In the genomic region with DNA sequence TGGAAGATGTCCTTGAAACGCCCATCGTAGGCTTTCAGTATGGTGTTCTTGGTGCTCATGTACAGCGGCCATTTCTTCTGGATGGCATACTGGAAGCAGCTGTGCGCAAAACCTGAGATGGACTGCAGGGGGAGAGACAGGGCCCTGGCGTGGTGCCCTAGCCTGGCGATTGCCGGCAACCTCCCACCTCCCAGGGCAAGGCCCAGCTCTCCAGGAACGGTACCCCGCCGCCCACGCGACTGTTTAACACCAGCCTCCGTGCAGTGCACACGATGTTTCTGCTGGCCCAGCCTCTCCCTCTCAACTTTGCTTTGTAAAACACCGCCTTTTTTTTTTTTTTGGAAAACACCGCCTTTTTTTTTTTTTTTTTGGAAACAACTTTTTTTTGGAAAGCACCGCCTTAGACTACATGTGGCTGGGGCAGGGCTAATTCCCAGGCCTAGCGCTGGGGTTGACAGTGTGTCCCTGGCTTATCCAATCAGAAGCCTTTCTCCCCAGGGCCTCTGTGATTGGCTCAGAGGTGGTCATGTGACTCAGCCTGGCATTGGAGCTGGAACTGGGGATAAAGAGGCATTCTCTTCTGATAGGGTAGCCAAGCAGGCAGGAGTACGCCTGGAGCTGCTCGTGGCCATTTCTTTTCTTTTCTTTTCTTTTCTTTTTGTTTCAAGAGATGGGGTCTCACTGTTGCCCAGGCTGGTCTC, we compare ENCODE assay signal across 8 cellular contexts. TPM values are rescaled to one million over a fixed set of nuclear protein-coding genes. Genes with fewer than 3 reads are reported as not detected.
A peak's percentile ranks its signal among the peaks of the same experiment; 100 is the strongest.
DNase-seq lines count a peak whose midpoint lies in the region; ATAC-seq and TF ChIP-seq lines count a peak whose summit lies in the region.

No MANE protein-coding gene starts in this region.

- H3K36me3 ChIP-seq in SJCRH30 (peaks cover 13% of the 10 kb centered on the region), esophagus muscularis mucosa (peaks cover 28 to 86% (median 84%) of the 10 kb centered on the region in 4 donors), ascending aorta (peaks cover 25 to 45% of the 10 kb centered on the region in 2 donors)

- WGBS in esophagus muscularis mucosa = 83% methylated on average over 20 of the region's 20 CpGs

- H3K4me1 ChIP-seq in SJCRH30 (no peaks in the 10 kb centered on the region), esophagus muscularis mucosa (peaks cover 2 to 39% (median 16%) of the 10 kb centered on the region in 4 donors), ascending aorta (no peaks in the 10 kb centered on the region)

- peaks cover 21% of the 10 kb centered on the region for H3K4me1 Mint-ChIP-seq in stimulated activated naive CD8-positive, alpha-beta T cell treated with anti-CD3 and anti-CD28 coated beads, Interleukin-15, amount 100 ng/mL, for 72 hours

- peak; percentile 69 for ATAC-seq in stimulated activated naive CD8-positive, alpha-beta T cell treated with anti-CD3 and anti-CD28 coated beads, Interleukin-15, amount 100 ng/mL, for 72 hours

- TF ChIP-seq EP300 in esophagus muscularis mucosa (IDR thresholded peaks at IDR 0.05) = no peak

- DNase-seq in stimulated activated CD4-positive, alpha-beta T cell treated with anti-CD3 and anti-CD28 coated beads, Interleukin-15, amount 100 ng/mL, for 24 hours = peak; percentile 53
- no peak for DNase-seq in stimulated activated CD4-positive, alpha-beta T cell treated with anti-CD3 and anti-CD28 coated beads, Interleukin-12 subunit alpha, Interleukin-12 subunit beta, amount 100 ng/mL, for 4 hours
- DNase-seq in SJCRH30 = peak; percentile 35 to 59
- no peak for DNase-seq in esophagus muscularis mucosa (ENCODE audit: extremely low spot score)
- DNase-seq in stimulated activated naive CD8-positive, alpha-beta T cell treated with anti-CD3 and anti-CD28 coated beads, Interleukin-15, amount 100 ng/mL, for 72 hours = peak; percentile 35 to 54
- no peak for DNase-seq in NCI-H2107 (lab: John Stamatoyannopoulos, UW)
- DNase-seq in ascending aorta (ENCODE audit: low spot score in 2 of 2) = no peak
- no peak for DNase-seq in T1000 (lab: John Stamatoyannopoulos, UW)

- intact Hi-C loops in esophagus muscularis mucosa (cut with DNase I) = no loop called here
- intact Hi-C loops in ascending aorta (cut with DNase I) = loop anchor here (5.0 kb wide), 1 partner anchor 325 kb away; no protein-coding TSS in a partner anchor

- H3K4me3 ChIP-seq in SJCRH30 = no peak overlapping the region
- no peak overlapping the region for H3K4me3 ChIP-seq in esophagus muscularis mucosa
- H3K4me3 ChIP-seq in ascending aorta = no peak overlapping the region

- no peak for TF ChIP-seq CTCF in esophagus muscularis mucosa (IDR thresholded peaks at IDR 0.05)
- no peak for TF ChIP-seq CTCF in ascending aorta (IDR thresholded peaks at IDR 0.05)

- no peak for TF ChIP-seq POLR2A in esophagus muscularis mucosa (IDR thresholded peaks at IDR 0.05; ENCODE audit: low read depth)

- H3K27ac Mint-ChIP-seq in stimulated activated naive CD8-positive, alpha-beta T cell treated with anti-CD3 and anti-CD28 coated beads, Interleukin-15, amount 100 ng/mL, for 72 hours = peak overlapping the region in 1 of 2 donors; percentile 27

- H3K9me3 Mint-ChIP-seq in stimulated activated naive CD8-positive, alpha-beta T cell treated with anti-CD3 and anti-CD28 coated beads, Interleukin-15, amount 100 ng/mL, for 72 hours = no peaks in the 10 kb centered on the region

- H3K4me3 Mint-ChIP-seq in stimulated activated naive CD8-positive, alpha-beta T cell treated with anti-CD3 and anti-CD28 coated beads, Interleukin-15, amount 100 ng/mL, for 72 hours = no peak overlapping the region

- H3K27me3 ChIP-seq in SJCRH30 (no peaks in the 10 kb centered on the region), esophagus muscularis mucosa (no peaks in the 10 kb centered on the region), ascending aorta (no peaks in the 10 kb centered on the region)

- H3K27ac ChIP-seq in SJCRH30 (no peak overlapping the region), esophagus muscularis mucosa (replicated peaks in 1 of 4) (peak overlapping the region in 3 of 4 donors; percentile 22 to 29 (median 27)), ascending aorta (no peak overlapping the region)

- H3K27me3 Mint-ChIP-seq in stimulated activated naive CD8-positive, alpha-beta T cell treated with anti-CD3 and anti-CD28 coated beads, Interleukin-15, amount 100 ng/mL, for 72 hours = no peaks in the 10 kb centered on the region

- H3K9me3 ChIP-seq in SJCRH30 (replicated peaks) (no peaks in the 10 kb centered on the region), esophagus muscularis mucosa (no peaks in the 10 kb centered on the region), ascending aorta (no peaks in the 10 kb centered on the region)

RNA-seq across cellular contexts. Expression of a gene that starts 14.7 kb away (rescaled TPM):
- 96.9 and 102 TPM in 2 replicates for total RNA-seq in SJCRH30 (2014; rRNA removed; shearing (Covaris generic))
- total RNA-seq in esophagus muscularis mucosa = 100 to 1,000 TPM; 119 to 228 (median 171) TPM
- 49.7 TPM for total RNA-seq in ascending aorta

Comparison
In these comparisons a context has a peak if more than half of its experiments do, and no peak if none do; other contexts are left out.
1. DNase-seq: peak in stimulated activated CD4-positive, alpha-beta T cell treated with anti-CD3 and anti-CD28 coated beads, Interleukin-15, amount 100 ng/mL, for 24 hours (single experiment), SJCRH30 (2 of 2) and stimulated activated naive CD8-positive, alpha-beta T cell treated with anti-CD3 and anti-CD28 coated beads, Interleukin-15, amount 100 ng/mL, for 72 hours (2 of 2); none in stimulated activated CD4-positive, alpha-beta T cell treated with anti-CD3 and anti-CD28 coated beads, Interleukin-12 subunit alpha, Interleukin-12 subunit beta, amount 100 ng/mL, for 4 hours (single experiment), esophagus muscularis mucosa (single experiment), NCI-H2107 (single experiment), ascending aorta (0 of 2) and T1000 (single experiment).
2. H3K27ac ChIP-seq: peak in esophagus muscularis mucosa (3 of 4); none in SJCRH30 (single experiment) and ascending aorta (0 of 2).